16 cellular contexts compared by ENCODE assay signal in the genomic region with DNA sequence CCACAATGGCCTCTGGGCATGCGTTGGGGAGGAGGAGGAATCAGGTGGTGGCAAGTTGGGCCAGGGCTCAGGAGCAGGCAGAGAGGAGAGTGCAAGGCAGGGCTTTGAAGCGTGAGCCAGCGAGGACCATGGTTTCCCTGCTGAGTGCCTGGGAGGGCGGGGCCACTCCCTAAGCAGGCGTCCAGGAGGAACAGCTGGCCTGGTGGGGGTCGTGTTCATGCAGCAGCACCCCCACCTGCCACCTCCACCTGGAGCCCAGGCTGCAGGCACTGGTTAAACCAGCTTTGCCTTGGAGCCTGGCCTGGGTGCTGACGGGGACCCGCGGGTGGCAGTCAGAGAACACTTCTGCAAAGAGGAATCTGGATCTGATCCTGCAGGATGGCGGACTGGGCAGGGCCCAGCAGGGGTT. TPM values are rescaled to one million over a fixed set of nuclear protein-coding genes. Genes with fewer than 3 reads are reported as not detected.
DNase-seq lines count a peak whose midpoint lies in the region; ATAC-seq and TF ChIP-seq lines count a peak whose summit lies in the region.
"Had no signal": no experiment of that assay in that cellular context is flagged by ENCODE, and none has a peak within 500 bp of the region (broad histone marks: within the 10 kb centered on the region; RNA-seq: fewer than 3 reads in every experiment).

No MANE protein-coding gene starts in this region.

- POLR2A ChIA-PET in T-cell (lab: Charles Lee), result no interaction called here

- no peak for ATAC-seq in right cardiac atrium
- ATAC-seq in GM21619 (IDR thresholded peaks at IDR 0.05; ENCODE audit: unreplicated experiment), result no peak
- ATAC-seq in T-cell (replicated peaks in 1 of 4), result no peak

- H2BK15ac ChIP-seq in mesendoderm (replicated peaks; ENCODE audit: low read depth), result no peak overlapping the region

- H3K9ac ChIP-seq in mesendoderm (ENCODE audit: low read length), result no peak overlapping the region

- H4K5ac ChIP-seq in mesendoderm (ENCODE audit: low read length), result no peak overlapping the region

- WGBS in right cardiac atrium, result 70% methylated on average over 10 of the region's 10 CpGs
- no CpG with 5 or more reads among the region's 10 CpGs for WGBS in mesendoderm (ENCODE audit: extremely low coverage, insufficient coverage, low lambda C conversion rate)

- H3K27me3 Mint-ChIP-seq in T-cell, result no peaks in the 10 kb centered on the region
- H3K27me3 Mint-ChIP-seq: central memory CD8-positive, alpha-beta T cell; IgD-negative memory B cell had no signal

- H3K79me2 ChIP-seq in mesendoderm (ENCODE audit: control insufficient read depth, insufficient read depth, low read length), result no peaks in the 10 kb centered on the region

- no peak overlapping the region for H3K56ac ChIP-seq in mesendoderm (ENCODE audit: low read length)

- H4K8ac ChIP-seq in mesendoderm (ENCODE audit: low read depth, low read length), result no peak overlapping the region

- H3K27me3 ChIP-seq in right cardiac atrium (ENCODE audit: control insufficient read depth, insufficient read depth) (no peaks in the 10 kb centered on the region), ascending aorta (no peaks in the 10 kb centered on the region), mesendoderm (ENCODE audit: insufficient read depth, low read length, poor library complexity) (no peaks in the 10 kb centered on the region), vagina (no peaks in the 10 kb centered on the region), dorsolateral prefrontal cortex (peaks cover 0 to 4% (median 0%) of the 10 kb centered on the region in 45 donors)
- H3K27me3 ChIP-seq: gastrocnemius medialis had no signal

- H3K9me3 Mint-ChIP-seq in T-cell, result peaks cover 0 to 8% (median 6%) of the 10 kb centered on the region in 3 donors
- H3K9me3 Mint-ChIP-seq: central memory CD8-positive, alpha-beta T cell had no signal

- DNase-seq in right cardiac atrium, result peak in 2 of 3 donors; percentile 51 to 57
- DNase-seq in cardiac septum (ENCODE audit: low spot score), result no peak
- no peak for DNase-seq in ascending aorta (ENCODE audit: low spot score in 2 of 2)
- DNase-seq in mesendoderm, result peak; percentile 57
- DNase-seq in vagina (ENCODE audit: extremely low spot score in 2 of 2), result no peak
- no peak for DNase-seq in dorsolateral prefrontal cortex
- no peak for DNase-seq in T-cell
- DNase-seq: activated CD4-positive, alpha-beta memory T cell treated with anti-CD3 and anti-CD28 coated beads for 36 hours; activated T-cell treated with anti-CD3 and anti-CD28 coated beads, Interleukin-2, amount 50 U/mL, for 48 hours; gastrocnemius medialis; midbrain; stimulated activated naive CD4-positive, alpha-beta T cell had no signal

- peaks cover 6% of the 10 kb centered on the region for H3K4me1 ChIP-seq in right cardiac atrium (ENCODE audit: control insufficient read depth, insufficient read depth, low read length)
- peaks cover 14 to 15% of the 10 kb centered on the region in 2 donors for H3K4me1 ChIP-seq in ascending aorta
- H3K4me1 ChIP-seq in mesendoderm (ENCODE audit: control insufficient read depth, low read depth, low read length), result no peaks in the 10 kb centered on the region
- peaks cover 9% of the 10 kb centered on the region for H3K4me1 ChIP-seq in vagina
- H3K4me1 ChIP-seq: gastrocnemius medialis had no signal

- CTCF ChIA-PET in T-cell (lab: Charles Lee), result no interaction called here

- no peaks in the 10 kb centered on the region for H3K4me1 Mint-ChIP-seq in T-cell
- H3K4me1 Mint-ChIP-seq: central memory CD8-positive, alpha-beta T cell had no signal

- H3K23ac ChIP-seq in mesendoderm (ENCODE audit: low read length), result no peak overlapping the region

- H3K4me3 ChIP-seq in right cardiac atrium (ENCODE audit: low read length) (no peak overlapping the region), ascending aorta (no peak overlapping the region), mesendoderm (ENCODE audit: low read length) (no peak overlapping the region), vagina (no peak overlapping the region), dorsolateral prefrontal cortex (no peak overlapping the region)
- H3K4me3 ChIP-seq: gastrocnemius medialis, skin epidermis had no signal

- H3K4ac ChIP-seq in mesendoderm (ENCODE audit: low read depth, low read length), result no peak overlapping the region

- no peak overlapping the region for H2BK120ac ChIP-seq in mesendoderm (ENCODE audit: low read depth, low read length)

- H3K27ac ChIP-seq in right cardiac atrium (ENCODE audit: low read length) (no peak overlapping the region), ascending aorta (peak overlapping the region; percentile 54 to 72), mesendoderm (ENCODE audit: low read depth, low read length) (no peak overlapping the region), vagina (peak overlapping the region; percentile 3), dorsolateral prefrontal cortex (no peak overlapping the region)
- H3K27ac ChIP-seq: gastrocnemius medialis had no signal

- H3K9me3 ChIP-seq in right cardiac atrium (ENCODE audit: control insufficient read depth, low read length) (no peaks in the 10 kb centered on the region), ascending aorta (no peaks in the 10 kb centered on the region), vagina (no peaks in the 10 kb centered on the region)
- H3K9me3 ChIP-seq: gastrocnemius medialis had no signal

- intact Hi-C loops in right cardiac atrium (cut with DNase I), result no loop called here
- intact Hi-C loops in cardiac septum (cut with DNase I), result no loop called here
- intact Hi-C loops in ascending aorta (cut with DNase I), result no loop called here
- intact Hi-C loops in vagina (cut with DNase I), result no loop called here
- intact Hi-C loops in dorsolateral prefrontal cortex (cut with DNase I), result no loop called here

- TF ChIP-seq POLR2A in vagina (IDR thresholded peaks at IDR 0.05), result no peak

- H3K4me2 ChIP-seq in mesendoderm (ENCODE audit: low read length), result no peak overlapping the region

- no peak overlapping the region for H2AK5ac ChIP-seq in mesendoderm (ENCODE audit: low read length)

- no peak overlapping the region for H3K27ac Mint-ChIP-seq in T-cell
- H3K27ac Mint-ChIP-seq: activated CD4-positive, alpha-beta memory T cell treated with anti-CD3 and anti-CD28 coated beads for 36 hours; IgD-negative memory B cell had no signal

- peaks cover 8 to 10% of the 10 kb centered on the region in 2 donors for H3K36me3 ChIP-seq in ascending aorta
- H3K36me3 ChIP-seq in mesendoderm (ENCODE audit: control insufficient read depth, insufficient read depth, low read length), result no peaks in the 10 kb centered on the region
- no peaks in the 10 kb centered on the region for H3K36me3 ChIP-seq in vagina
- H3K36me3 ChIP-seq: gastrocnemius medialis had no signal

- no peak overlapping the region for H2BK5ac ChIP-seq in mesendoderm (ENCODE audit: low read length)

- H3K18ac ChIP-seq in mesendoderm (ENCODE audit: low read length), result no peak overlapping the region

- TF ChIP-seq CTCF in ascending aorta (IDR thresholded peaks at IDR 0.05) (no peak), vagina (IDR thresholded peaks at IDR 0.05) (no peak), dorsolateral prefrontal cortex (IDR thresholded peaks at IDR 0.05 in 54 of 56, conservative IDR thresholded peaks at IDR 0.05 in 2 of 56; ENCODE audit: low read depth in 1 of 56, partially characterized antibody in 56 of 56) (no peak)

- no peaks in the 10 kb centered on the region for H3K36me3 Mint-ChIP-seq in T-cell
- H3K36me3 Mint-ChIP-seq: activated CD4-positive, alpha-beta memory T cell treated with anti-CD3 and anti-CD28 coated beads for 36 hours had no signal

- H3K79me1 ChIP-seq in mesendoderm (ENCODE audit: low read length), result no peaks in the 10 kb centered on the region

- no peak overlapping the region for H3K4me3 Mint-ChIP-seq in T-cell
- H3K4me3 Mint-ChIP-seq: activated CD4-positive, alpha-beta memory T cell treated with anti-CD3 and anti-CD28 coated beads for 36 hours; central memory CD8-positive, alpha-beta T cell; IgD-negative memory B cell had no signal

RNA-seq across cellular contexts. Expression of a gene that starts 24.2 kb away (rescaled TPM):
- total RNA-seq in right cardiac atrium, result 100 to 1,000 TPM; 187 to 254 (median 222) TPM
- 216 TPM for polyA plus RNA-seq in right cardiac atrium
- total RNA-seq in cardiac septum, result 155 TPM
- 2,113 TPM for total RNA-seq in ascending aorta
- not detected for polyA plus RNA-seq in mesendoderm (2013, experiment 1 of 2)
- polyA plus RNA-seq in mesendoderm (2013, experiment 2 of 2), result not detected
- total RNA-seq in vagina, result 243 TPM
- total RNA-seq in dorsolateral prefrontal cortex, result 100 to 1,000 TPM in 59 of 120 experiments, 10 to 100 TPM in 61; 11.4 to 553 (median 98.9) TPM
- total RNA-seq in T-cell, result 1 to 10 TPM in 2 of 5 donors, under 1 TPM in 3; 0.13 to 1.9 (median 0.79) TPM
- polyA plus RNA-seq: IgD-negative memory B cell had no signal

Comparison
In these comparisons a context has a peak if more than half of its experiments do, and no peak if none do; other contexts are left out.
1. DNase-seq: peak in right cardiac atrium (2 of 3) and mesendoderm (single experiment); none in cardiac septum (single experiment), ascending aorta (0 of 2), vagina (0 of 2), dorsolateral prefrontal cortex (0 of 10) and T-cell (0 of 34).
2. H3K27ac ChIP-seq: peak in ascending aorta (2 of 2) and vagina (single experiment); none in right cardiac atrium (single experiment), mesendoderm (single experiment) and dorsolateral prefrontal cortex (0 of 59).
3. RNA of a gene that starts 24.2 kb away (total RNA-seq): 2,113 TPM in ascending aorta (single experiment), 243 TPM in vagina (single experiment), 187 to 254 TPM in right cardiac atrium, 155 TPM in cardiac septum (single experiment) and 11.4 to 553 TPM in dorsolateral prefrontal cortex; 0.13 to 1.9 TPM in T-cell; every median in the first group is over 4 times any median in the second.